In genomic region chr1:163124812-163125211, GRCh38 we compare ENCODE assay signal across 37 cellular contexts. TPM values are rescaled to one million over a fixed set of nuclear protein-coding genes. Genes with fewer than 3 reads are reported as not detected.
"Had no signal": no experiment of that assay in that cellular context is flagged by ENCODE, and none has a peak within 500 bp of the region (broad histone marks: within the 10 kb centered on the region; RNA-seq: fewer than 3 reads in every experiment).

No MANE protein-coding gene starts in this region.

- H3K9me3 ChIP-seq: adrenal gland, body of pancreas had no signal

- H3K27ac Mint-ChIP-seq: activated B cell treated with CpG ODN at 0.5 μM for 24 hours; activated CD4-positive, alpha-beta memory T cell treated with anti-CD3 and anti-CD28 coated beads for 36 hours; activated CD4-positive, alpha-beta T cell treated with anti-CD3 and anti-CD28 coated beads, Interleukin-2, amount 10 ng/mL, durations not matched to agents 24 days and 14 days; activated CD8-positive, alpha-beta T cell treated with anti-CD3 and anti-CD28 coated beads for 36 hours; activated naive CD4-positive, alpha-beta T cell treated with anti-CD3 and anti-CD28 coated beads for 36 hours; activated naive CD4-positive, alpha-beta T cell treated with anti-CD3 and anti-CD28 coated beads, Interleukin-2, amount 50 U/mL, for 72 hours; activated naive CD8-positive, alpha-beta T cell treated with anti-CD3 and anti-CD28 coated beads for 36 hours; activated T-cell treated with anti-CD3 and anti-CD28 coated beads, Interleukin-2, amount 50 U/mL, for 72 hours; activated T-helper 1 cell treated with anti-CD3 and anti-CD28 coated beads, Interleukin-12 subunit alpha, Interleukin-12 subunit beta, Interleukin-2, Interleukin-4 antibody, amounts not matched to agents 30 ng/mL and 10 ng/mL and 1 ng/mL, durations not matched to agents 14 hours and 24 hours and 36 hours; activated T-helper 17 cell treated with anti-CD3 and anti-CD28 coated beads, Interleukin-2, amount 50 U/mL, for 72 hours; T-helper 1 cell treated with Interleukin-12 subunit alpha and Interleukin-12 subunit beta and Interleukin-4 antibody, amounts not matched to agents 30 μg/mL and 1 μg/mL, for 36 hours; T-helper 2 cell treated with Interferon-gamma antibody and Interleukin-4, amounts not matched to agents 5 μg/mL and 100 μg/mL, for 36 hours had no signal

- H3K4me1 ChIP-seq: adrenal gland, body of pancreas had no signal

- H3K4me3 Mint-ChIP-seq: activated B cell treated with CpG ODN at 0.5 μM for 24 hours; activated CD4-positive, alpha-beta memory T cell treated with anti-CD3 and anti-CD28 coated beads for 36 hours; activated CD4-positive, alpha-beta T cell treated with anti-CD3 and anti-CD28 coated beads, Interleukin-2, amount 10 ng/mL, durations not matched to agents 24 days and 14 days; activated CD8-positive, alpha-beta T cell treated with anti-CD3 and anti-CD28 coated beads for 36 hours; activated naive CD4-positive, alpha-beta T cell treated with anti-CD3 and anti-CD28 coated beads for 36 hours; activated naive CD8-positive, alpha-beta T cell treated with anti-CD3 and anti-CD28 coated beads for 36 hours; activated T-cell treated with anti-CD3 and anti-CD28 coated beads, Interleukin-2, amount 50 U/mL, for 4 hours; activated T-cell treated with anti-CD3 and anti-CD28 coated beads, Interleukin-2, amount 50 U/mL, for 72 hours; activated T-helper 1 cell treated with anti-CD3 and anti-CD28 coated beads, Interleukin-12 subunit alpha, Interleukin-12 subunit beta, Interleukin-2, Interleukin-4 antibody, amounts not matched to agents 30 ng/mL and 10 ng/mL and 1 ng/mL, durations not matched to agents 14 hours and 24 hours and 36 hours; activated T-helper 17 cell treated with anti-CD3 and anti-CD28 coated beads, Interleukin-2, amount 50 U/mL, for 72 hours; T-helper 1 cell treated with Interleukin-12 subunit alpha and Interleukin-12 subunit beta and Interleukin-4 antibody, amounts not matched to agents 30 μg/mL and 1 μg/mL, for 36 hours; T-helper 2 cell treated with Interferon-gamma antibody and Interleukin-4, amounts not matched to agents 5 μg/mL and 100 μg/mL, for 36 hours had no signal

- H3K27me3 ChIP-seq: adrenal gland, body of pancreas had no signal

- H3K36me3 Mint-ChIP-seq: activated CD4-positive, alpha-beta memory T cell treated with anti-CD3 and anti-CD28 coated beads for 36 hours; activated naive CD4-positive, alpha-beta T cell treated with anti-CD3 and anti-CD28 coated beads, Interleukin-2, amount 50 U/mL, for 72 hours; activated naive CD8-positive, alpha-beta T cell treated with anti-CD3 and anti-CD28 coated beads for 36 hours had no signal

- DNase-seq: activated B cell treated with CpG ODN at 0.5 μM for 24 hours; activated CD4-positive, alpha-beta memory T cell treated with anti-CD3 and anti-CD28 coated beads for 36 hours; activated CD4-positive, alpha-beta T cell treated with anti-CD3 and anti-CD28 coated beads for 4 hours; activated CD4-positive, alpha-beta T cell treated with anti-CD3 and anti-CD28 coated beads, Interleukin-2, amount 10 ng/mL, durations not matched to agents 24 days and 14 days; activated CD4-positive, alpha-beta T cell treated with anti-CD3 and anti-CD28 coated beads, Interleukin-2, amount 50 U/mL, for 1 hour; activated CD4-positive, alpha-beta T cell treated with anti-CD3 and anti-CD28 coated beads, Interleukin-2, amount 50 U/mL, for 4 hours; activated CD4-positive, CD25-positive, alpha-beta regulatory T cell treated with anti-CD3 and anti-CD28 coated beads, Interleukin-2, amount 50 U/mL, for 72 hours; activated CD8-positive, alpha-beta memory T cell treated with anti-CD3 and anti-CD28 coated beads, Interleukin-2, amount 50 U/mL, for 4 hours; activated CD8-positive, alpha-beta T cell treated with anti-CD3 and anti-CD28 coated beads for 36 hours; activated effector memory CD4-positive, alpha-beta T cell treated with anti-CD3 and anti-CD28 coated beads, Interleukin-2, amount 50 U/mL, for 16 hours; activated gamma-delta T cell treated with Interleukin-2 at 50 U/mL for 16 hours; activated naive CD4-positive, alpha-beta T cell; activated naive CD4-positive, alpha-beta T cell treated with anti-CD3 and anti-CD28 coated beads for 36 hours; activated naive CD4-positive, alpha-beta T cell treated with anti-CD3 and anti-CD28 coated beads, Interleukin-2, amount 50 U/mL, for 16 hours; activated naive CD8-positive, alpha-beta T cell treated with anti-CD3 and anti-CD28 coated beads for 36 hours; activated T-cell treated with anti-CD3 and anti-CD28 coated beads for 4 hours; activated T-cell treated with anti-CD3 and anti-CD28 coated beads, Interleukin-2, amount 50 U/mL, for 1 hour; activated T-cell treated with anti-CD3 and anti-CD28 coated beads, Interleukin-2, amount 50 U/mL, for 4 hours; activated T-cell treated with anti-CD3 and anti-CD28 coated beads, Interleukin-2, amount 50 U/mL, for 72 hours; adrenal gland; amniotic stem cell; aorta; body of pancreas; central memory CD4-positive, alpha-beta T cell; SW 1271; T-helper 1 cell; T-helper 2 cell; T-helper 9 cell had no signal

- H3K36me3 ChIP-seq: adrenal gland, cardiac muscle cell had no signal

- H3K9me3 Mint-ChIP-seq: activated B cell treated with CpG ODN at 0.5 μM for 24 hours; activated CD4-positive, alpha-beta memory T cell treated with anti-CD3 and anti-CD28 coated beads for 36 hours; activated CD4-positive, alpha-beta T cell treated with anti-CD3 and anti-CD28 coated beads, Interleukin-2, amount 10 ng/mL, durations not matched to agents 24 days and 14 days; activated CD8-positive, alpha-beta T cell treated with anti-CD3 and anti-CD28 coated beads for 36 hours; activated naive CD4-positive, alpha-beta T cell treated with anti-CD3 and anti-CD28 coated beads for 36 hours; activated naive CD4-positive, alpha-beta T cell treated with anti-CD3 and anti-CD28 coated beads, Interleukin-2, amount 50 U/mL, for 72 hours; activated naive CD8-positive, alpha-beta T cell treated with anti-CD3 and anti-CD28 coated beads for 36 hours; activated T-cell treated with anti-CD3 and anti-CD28 coated beads, Interleukin-2, amount 50 U/mL, for 4 hours; activated T-cell treated with anti-CD3 and anti-CD28 coated beads, Interleukin-2, amount 50 U/mL, for 72 hours; activated T-helper 1 cell treated with anti-CD3 and anti-CD28 coated beads, Interleukin-12 subunit alpha, Interleukin-12 subunit beta, Interleukin-2, Interleukin-4 antibody, amounts not matched to agents 30 ng/mL and 10 ng/mL and 1 ng/mL, durations not matched to agents 14 hours and 24 hours and 36 hours; activated T-helper 17 cell treated with anti-CD3 and anti-CD28 coated beads, Interleukin-2, amount 50 U/mL, for 72 hours; T-helper 1 cell treated with Interleukin-12 subunit alpha and Interleukin-12 subunit beta and Interleukin-4 antibody, amounts not matched to agents 30 μg/mL and 1 μg/mL, for 36 hours; T-helper 2 cell treated with Interferon-gamma antibody and Interleukin-4, amounts not matched to agents 5 μg/mL and 100 μg/mL, for 36 hours had no signal

- FAIRE-seq: bronchial epithelial cell had no signal

- H3K4me3 ChIP-seq: adrenal gland, body of pancreas, cardiac muscle cell had no signal

- H3K27me3 Mint-ChIP-seq: activated CD4-positive, alpha-beta memory T cell treated with anti-CD3 and anti-CD28 coated beads for 36 hours; activated T-helper 17 cell treated with anti-CD3 and anti-CD28 coated beads, Interleukin-2, amount 50 U/mL, for 72 hours had no signal

- H3K27ac ChIP-seq: adrenal gland, body of pancreas, cardiac muscle cell, VCaP had no signal

- H3K4me1 Mint-ChIP-seq: activated B cell treated with CpG ODN at 0.5 μM for 24 hours; activated CD4-positive, alpha-beta T cell treated with anti-CD3 and anti-CD28 coated beads, Interleukin-2, amount 10 ng/mL, durations not matched to agents 24 days and 14 days; activated naive CD8-positive, alpha-beta T cell treated with anti-CD3 and anti-CD28 coated beads for 36 hours; activated T-helper 17 cell treated with anti-CD3 and anti-CD28 coated beads, Interleukin-2, amount 50 U/mL, for 72 hours had no signal

RNA-seq across cellular contexts. Expression of gene RGS4, which starts 55.7 kb away (rescaled TPM):
- total RNA-seq: activated B cell treated with CpG ODN at 0.5 μM for 24 hours; activated CD4-positive, alpha-beta memory T cell treated with anti-CD3 and anti-CD28 coated beads for 36 hours; activated CD4-positive, alpha-beta T cell treated with anti-CD3 and anti-CD28 coated beads, Interleukin-2, amount 10 ng/mL, durations not matched to agents 24 days and 14 days; activated CD8-positive, alpha-beta memory T cell treated with anti-CD3 and anti-CD28 coated beads for 36 hours; activated CD8-positive, alpha-beta T cell treated with anti-CD3 and anti-CD28 coated beads for 36 hours; activated naive CD4-positive, alpha-beta T cell treated with anti-CD3 and anti-CD28 coated beads for 36 hours; activated naive CD4-positive, alpha-beta T cell treated with anti-CD3 and anti-CD28 coated beads, Interleukin-2, amount 50 U/mL, for 72 hours; activated naive CD8-positive, alpha-beta T cell treated with anti-CD3 and anti-CD28 coated beads for 36 hours; activated T-cell treated with anti-CD3 and anti-CD28 coated beads, Interleukin-2, amount 50 U/mL, for 4 hours; activated T-cell treated with anti-CD3 and anti-CD28 coated beads, Interleukin-2, amount 50 U/mL, for 72 hours; activated T-helper 1 cell treated with anti-CD3 and anti-CD28 coated beads, Interleukin-12 subunit alpha, Interleukin-12 subunit beta, Interleukin-2, Interleukin-4 antibody, amounts not matched to agents 30 ng/mL and 10 ng/mL and 1 ng/mL, durations not matched to agents 14 hours and 24 hours and 36 hours; activated T-helper 17 cell treated with anti-CD3 and anti-CD28 coated beads, Interleukin-2, amount 50 U/mL, for 72 hours had no signal
